ENCODE assay signal across 24 cellular contexts in genomic region chr12:47311514-47311913, GRCh38.
"Had no signal": no experiment of that assay in that cellular context is flagged by ENCODE, and none has a peak within 500 bp of the region (broad histone marks: within the 10 kb centered on the region; RNA-seq: fewer than 3 reads in every experiment).

No MANE protein-coding gene starts in this region.

- H3K27ac Mint-ChIP-seq: activated CD4-positive, alpha-beta T cell treated with anti-CD3 and anti-CD28 coated beads, Interleukin-2, amount 10 ng/mL, durations not matched to agents 7 days and 5 days; endodermal cell; mesothelial cell of epicardium had no signal

- H3K4me3 Mint-ChIP-seq: activated CD4-positive, alpha-beta T cell treated with anti-CD3 and anti-CD28 coated beads, Interleukin-2, amount 10 ng/mL, durations not matched to agents 7 days and 5 days; endodermal cell; mesothelial cell of epicardium had no signal

- FAIRE-seq: islet of Langerhans had no signal

- H3K4me1 ChIP-seq: colonic mucosa had no signal

- H3K27ac ChIP-seq: colonic mucosa, epithelial cell of prostate, foreskin keratinocyte, lower lobe of right lung, stomach, vagina had no signal

- H3K36me3 Mint-ChIP-seq: mesothelial cell of epicardium had no signal

- H3K9me3 ChIP-seq: colonic mucosa, lower lobe of right lung, SK-N-SH, stomach, vagina had no signal

- H3K27me3 ChIP-seq: colonic mucosa, foreskin keratinocyte, stomach, vagina had no signal

- ATAC-seq: foreskin keratinocyte, left cardiac atrium, lower lobe of right lung had no signal

- H3K4me2 ChIP-seq: SK-N-SH had no signal

- H3K9ac ChIP-seq: SK-N-SH had no signal

- DNase-seq: activated CD4-positive, alpha-beta T cell treated with anti-CD3 and anti-CD28 coated beads, Interleukin-2, amount 10 ng/mL, durations not matched to agents 7 days and 5 days; activated CD4-positive, CD25-positive, alpha-beta regulatory T cell; activated naive CD4-positive, alpha-beta T cell treated with anti-CD3 and anti-CD28 coated beads, Interleukin-2, amount 50 U/mL, for 16 hours; activated T-cell treated with anti-CD3 and anti-CD28 coated beads for 4 hours; amygdala; central memory CD4-positive, alpha-beta T cell; colonic mucosa; endodermal cell; foreskin keratinocyte; hippocampal formation; left cardiac atrium; lower lobe of right lung; occipital lobe; posterior cingulate gyrus; retina; SK-N-SH; stomach; T-helper 1 cell; T-helper 9 cell; trophoblast cell had no signal

- H3K36me3 ChIP-seq: colonic mucosa, lower lobe of right lung, stomach, vagina had no signal

- H3K9me3 Mint-ChIP-seq: endodermal cell had no signal

- H3K27me3 Mint-ChIP-seq: activated CD4-positive, alpha-beta T cell treated with anti-CD3 and anti-CD28 coated beads, Interleukin-2, amount 10 ng/mL, durations not matched to agents 7 days and 5 days had no signal

- H3K9me2 ChIP-seq: SK-N-SH had no signal

- H3K4me3 ChIP-seq: colonic mucosa, lower lobe of right lung, stomach, vagina had no signal
